18 cellular contexts compared by ENCODE assay signal in genomic region chrX:138791551-138791950, GRCh38.
DNase-seq lines count a peak whose midpoint lies in the region; ATAC-seq and TF ChIP-seq lines count a peak whose summit lies in the region.
"Had no signal": no experiment of that assay in that cellular context is flagged by ENCODE, and none has a peak within 500 bp of the region (broad histone marks: within the 10 kb centered on the region; RNA-seq: fewer than 3 reads in every experiment).

No MANE protein-coding gene starts in this region.

- no peak overlapping the region for H3K27ac ChIP-seq in PC-3 (ENCODE audit: low read length)
- H3K27ac ChIP-seq in osteoblast (ENCODE audit: low read depth, low read length): no peak overlapping the region
- no peak overlapping the region for H3K27ac ChIP-seq in right cardiac atrium (ENCODE audit: low read length)
- H3K27ac ChIP-seq: HL-60 had no signal

- 45% methylated on average over 1 of the region's 1 CpG for WGBS in right cardiac atrium

- H3K36me3 ChIP-seq in PC-3 (ENCODE audit: low read depth, low read length) (no peaks in the 10 kb centered on the region), osteoblast (ENCODE audit: insufficient read depth, low read length) (no peaks in the 10 kb centered on the region)
- H3K36me3 ChIP-seq: BE2C had no signal

- no peaks in the 10 kb centered on the region for H3F3A ChIP-seq in PC-3 (ENCODE audit: low read length, unreplicated experiment)

- H4K20me1 ChIP-seq in PC-3 (ENCODE audit: low read length): no peaks in the 10 kb centered on the region
- no peaks in the 10 kb centered on the region for H4K20me1 ChIP-seq in osteoblast (ENCODE audit: insufficient read depth, low read length)

- H3K4me3 ChIP-seq in PC-3 (ENCODE audit: low read length) (no peak overlapping the region), osteoblast (ENCODE audit: insufficient read depth, low read length) (no peak overlapping the region), right cardiac atrium (ENCODE audit: low read length) (no peak overlapping the region)

- H3K9me3 ChIP-seq in PC-3 (ENCODE audit: low read length): no peaks in the 10 kb centered on the region
- H3K9me3 ChIP-seq in osteoblast (ENCODE audit: low read depth, low read length): no peaks in the 10 kb centered on the region
- no peaks in the 10 kb centered on the region for H3K9me3 ChIP-seq in right cardiac atrium (ENCODE audit: control insufficient read depth, low read length)
- H3K9me3 ChIP-seq: BE2C had no signal

- H3K4me2 ChIP-seq in PC-3 (ENCODE audit: low read length) (peak overlapping the region; percentile 37), osteoblast (ENCODE audit: insufficient read depth, low read length) (no peak overlapping the region)

- H3K4me1 ChIP-seq in PC-3 (ENCODE audit: insufficient read depth, low read length) (peaks cover 16% of the 10 kb centered on the region), osteoblast (ENCODE audit: insufficient read depth, low read length) (no peaks in the 10 kb centered on the region), right cardiac atrium (ENCODE audit: control insufficient read depth, insufficient read depth, low read length) (no peaks in the 10 kb centered on the region)
- H3K4me1 ChIP-seq: BE2C had no signal

- no peak overlapping the region for H2AFZ ChIP-seq in PC-3 (ENCODE audit: low read length)
- no peak overlapping the region for H2AFZ ChIP-seq in osteoblast (ENCODE audit: low read length)

- CTCF ChIA-PET in PC-3 (lab: Charles Lee): interaction anchor here (0.5 kb wide), 1 partner anchor 61 kb away, joined by 3 read pairs; no protein-coding TSS in a partner anchor

- no peaks in the 10 kb centered on the region for H3K27me3 ChIP-seq in PC-3 (ENCODE audit: low read length)
- H3K27me3 ChIP-seq in osteoblast (ENCODE audit: insufficient read depth, low read length): no peaks in the 10 kb centered on the region
- no peaks in the 10 kb centered on the region for H3K27me3 ChIP-seq in right cardiac atrium (ENCODE audit: control insufficient read depth, insufficient read depth)
- H3K27me3 ChIP-seq: BE2C had no signal

- DNase-seq in GM04504 (ENCODE audit: low read depth) (peak; percentile 10), PC-3 (peak; percentile 74), osteoblast (ENCODE audit: insufficient read length, low spot score, missing footprints) (peak; percentile 35), DMS79 (lab: John Stamatoyannopoulos, UW) (no peak), right cardiac atrium (no peak)
- DNase-seq: BE2C; C1 segment of cervical spinal cord; CD4-positive, CD25-positive, alpha-beta regulatory T cell; CD8-positive, alpha-beta memory T cell; COR-L47; DMS 273 treated with DMSO at 0.1 percent for 48 hours; DMS53; GOT3; H7; HFFc6 had no signal

- H3K9ac ChIP-seq in PC-3 (ENCODE audit: low read length): no peak overlapping the region

- H3K79me2 ChIP-seq in PC-3 (ENCODE audit: low read length): no peaks in the 10 kb centered on the region
- H3K79me2 ChIP-seq in osteoblast (ENCODE audit: insufficient read depth, low read length): no peaks in the 10 kb centered on the region

- no TSS peak for BruUV-seq in PC-3 (replicated peaks; lab: Mats Ljungman, UMichigan)

- ATAC-seq in PC-3 (no peak; the same call in 1 of the 2 replicates), HG03280 (IDR thresholded peaks at IDR 0.05; ENCODE audit: unreplicated experiment) (no peak), right cardiac atrium (no peak)
- ATAC-seq: HCT116 had no signal

- intact Hi-C loops in PC-3 (cut with micrococcal nuclease) (no loop called here), right cardiac atrium (cut with DNase I) (no loop called here)

- no peaks in the 10 kb centered on the region for H3K9me2 ChIP-seq in PC-3 (replicated peaks; ENCODE audit: low read length)

- TF ChIP-seq CTCF in PC-3 (conservative IDR thresholded peaks at IDR 0.05; ENCODE audit: low read depth, low read length): no peak
- no peak for TF ChIP-seq CTCF in osteoblast (IDR thresholded peaks at IDR 0.05; ENCODE audit: extremely low read depth, low read depth, low read length)

- POLR2A ChIA-PET in PC-3 (lab: Charles Lee; ENCODE audit: unreplicated experiment): no interaction called here

Comparison
In these comparisons a context has a peak if more than half of its experiments do, and no peak if none do; other contexts are left out.
1. DNase-seq: peak in GM04504 (single experiment), PC-3 (single experiment) and osteoblast (single experiment); none in DMS79 (single experiment) and right cardiac atrium (0 of 3).